In genomic region chr1:236168716-236169429, GRCh38 we compare ENCODE assay signal across 8 cellular contexts. TPM values are rescaled to one million over a fixed set of nuclear protein-coding genes. Genes with fewer than 3 reads are reported as not detected.
DNase-seq lines count a peak whose midpoint lies in the region; ATAC-seq and TF ChIP-seq lines count a peak whose summit lies in the region.

No MANE protein-coding gene starts in this region.

- peak; percentile 70 for ATAC-seq in GM18520 (IDR thresholded peaks at IDR 0.05; ENCODE audit: unreplicated experiment)
- no peak for ATAC-seq in GM19395 (IDR thresholded peaks at IDR 0.05; ENCODE audit: unreplicated experiment)

- H3K9me3 ChIP-seq in parathyroid adenoma (ENCODE audit: control insufficient read depth, low read length) (no peaks in the 10 kb centered on the region), HAP-1 (no peaks in the 10 kb centered on the region)

- H3K36me3 ChIP-seq in parathyroid adenoma (ENCODE audit: control insufficient read depth, insufficient read depth, low read length) (no peaks in the 10 kb centered on the region), HAP-1 (replicated peaks) (no peaks in the 10 kb centered on the region)

- no peaks in the 10 kb centered on the region for H3K79me2 ChIP-seq in parathyroid adenoma

- DNase-seq in LNCaP clone FGC (ENCODE audit: low read depth) (no peak), dermis microvascular lymphatic vessel endothelial cell (ENCODE audit: low read depth in 2 of 2) (peak; percentile 93 to 96), ureter (ENCODE audit: low spot score) (no peak), HAP-1 (ENCODE audit: low spot score in 2 of 2) (no peak), activated gamma-delta T cell (lab: John Stamatoyannopoulos, UW) (no peak)

- H3K27me3 ChIP-seq in parathyroid adenoma (ENCODE audit: control insufficient read depth, insufficient read depth, low read length), result no peaks in the 10 kb centered on the region
- H3K27me3 ChIP-seq in HAP-1 (ENCODE audit: low read depth), result no peaks in the 10 kb centered on the region

- no peak overlapping the region for H3K9ac ChIP-seq in parathyroid adenoma

- H2AFZ ChIP-seq in parathyroid adenoma, result no peak overlapping the region

- H3K4me1 ChIP-seq in parathyroid adenoma (no peaks in the 10 kb centered on the region), HAP-1 (no peaks in the 10 kb centered on the region; the same call in 1 of the 2 replicates)

- no peak overlapping the region for H3K27ac ChIP-seq in parathyroid adenoma

- TF ChIP-seq CTCF in LNCaP clone FGC (IDR thresholded peaks at IDR 0.05; ENCODE audit: control insufficient read depth, extremely low read depth, insufficient read depth) (peak; percentile 34), parathyroid adenoma (IDR thresholded peaks at IDR 0.05) (peak; percentile 13)

- H3K4me3 ChIP-seq in LNCaP clone FGC (ENCODE audit: low read depth, low read length) (no peak overlapping the region), parathyroid adenoma (ENCODE audit: low read depth, low read length) (no peak overlapping the region), HAP-1 (no peak overlapping the region)

- no peak overlapping the region for H3K4me2 ChIP-seq in parathyroid adenoma (ENCODE audit: low read length)

- in situ Hi-C loops in HAP-1 (cut with MboI; ENCODE audit: low sequenced_read_pairs), result no loop called here

RNA-seq across cellular contexts. Expression of gene GPR137B, which starts 26.5 kb away (rescaled TPM):
- 4.9 and 10.0 TPM in 2 replicates for total RNA-seq in dermis microvascular lymphatic vessel endothelial cell
- 36.8 TPM for total RNA-seq in ureter

Comparison
In these comparisons a context has a peak if more than half of its experiments do, and no peak if none do; other contexts are left out.
1. DNase-seq: peak in dermis microvascular lymphatic vessel endothelial cell (2 of 2); none in LNCaP clone FGC (single experiment), ureter (single experiment), HAP-1 (0 of 2) and activated gamma-delta T cell (single experiment).